In genomic region chr2:127681976-127682857, GRCh38 we compare ENCODE assay signal across 1 cellular context.
TF ChIP-seq lines count a peak whose summit lies in the region.

No MANE protein-coding gene starts in this region.

TF ChIP-seq in GM23338, 12 proteins besides CTCF, POLR2A, EP300 and RAD21 (continued from another document):
- TF ChIP-seq ZNF462 (CRISPR knock-in tag; IDR thresholded peaks at IDR 0.05) (no peak), ETS1 (IDR thresholded peaks at IDR 0.05) (no peak), EZH2 (IDR thresholded peaks at IDR 0.05; ENCODE audit: low read depth, unreplicated experiment) (no peak), REST (IDR thresholded peaks at IDR 0.05; ENCODE audit: unreplicated experiment) (no peak), EZH2phosphoT487 (IDR thresholded peaks at IDR 0.05; ENCODE audit: unreplicated experiment) (no peak), JUNB (IDR thresholded peaks at IDR 0.05; ENCODE audit: unreplicated experiment) (no peak), STAT1 (IDR thresholded peaks at IDR 0.05; ENCODE audit: unreplicated experiment) (no peak), CREB1 (CRISPR knock-in tag; IDR thresholded peaks at IDR 0.05; ENCODE audit: low read depth) (no peak), POLR2AphosphoS5 (IDR thresholded peaks at IDR 0.05; ENCODE audit: low read depth) (no peak)
